ENCODE assay signal across 1 cellular context in the genomic region with DNA sequence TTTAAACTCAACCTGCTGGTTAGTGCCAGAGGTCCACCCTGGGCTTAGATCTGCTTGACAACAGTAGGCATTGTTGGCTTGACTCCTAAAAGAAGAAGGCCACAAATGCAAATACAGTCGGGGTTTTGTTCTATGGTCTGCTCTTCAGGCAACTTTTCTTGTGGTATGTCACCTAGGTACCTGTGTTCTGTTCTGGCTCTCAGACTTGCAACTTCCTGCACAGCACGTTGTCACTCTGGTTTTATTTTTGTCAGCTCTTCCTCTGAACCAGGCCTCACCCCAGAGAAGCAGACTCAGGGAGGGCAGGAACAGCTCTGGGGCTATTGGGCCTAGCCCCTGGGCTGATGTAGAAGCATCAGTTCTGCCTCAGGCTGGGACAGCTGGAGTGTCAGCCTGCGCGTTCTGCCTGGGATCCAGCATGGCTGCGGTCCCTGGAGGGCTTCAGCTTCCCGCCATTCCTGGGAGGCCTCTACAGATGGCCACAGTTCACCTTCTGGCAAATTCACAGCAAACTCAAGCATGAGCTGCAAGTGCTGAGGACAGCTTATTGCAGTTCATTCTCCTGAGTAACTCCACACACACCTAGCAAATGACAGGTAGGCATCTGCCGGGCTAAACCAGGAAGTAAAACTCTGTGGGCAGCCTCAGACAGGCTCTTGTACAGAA.
TF ChIP-seq lines count a peak whose summit lies in the region.

No MANE protein-coding gene starts in this region.

TF ChIP-seq in K562, 482 proteins besides CTCF, POLR2A, EP300 and RAD21:
- peak; percentile 37; the same call in 1 of the 2 replicates for TF ChIP-seq ZFX (CRISPR knock-in tag; IDR thresholded peaks at IDR 0.05)
- TF ChIP-seq, protein P1, sequence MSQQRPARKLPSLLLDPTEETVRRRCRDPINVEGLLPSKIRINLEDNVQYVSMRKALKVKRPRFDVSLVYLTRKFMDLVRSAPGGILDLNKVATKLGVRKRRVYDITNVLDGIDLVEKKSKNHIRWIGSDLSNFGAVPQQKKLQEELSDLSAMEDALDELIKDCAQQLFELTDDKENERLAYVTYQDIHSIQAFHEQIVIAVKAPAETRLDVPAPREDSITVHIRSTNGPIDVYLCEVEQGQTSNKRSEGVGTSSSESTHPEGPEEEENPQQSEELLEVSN (IDR thresholded peaks at IDR 0.05; ENCODE audit: borderline replicate concordance in 1 of 2, extremely low read depth in 1 of 2, insufficient read depth in 1 of 2, insufficient read length in 1 of 2, low read depth in 1 of 2, low read length in 1 of 2, poor library complexity in 1 of 2, severe bottlenecking in 1 of 2), result peak in 1 of 2 experiments; percentile 15
- TF ChIP-seq, protein P2, sequence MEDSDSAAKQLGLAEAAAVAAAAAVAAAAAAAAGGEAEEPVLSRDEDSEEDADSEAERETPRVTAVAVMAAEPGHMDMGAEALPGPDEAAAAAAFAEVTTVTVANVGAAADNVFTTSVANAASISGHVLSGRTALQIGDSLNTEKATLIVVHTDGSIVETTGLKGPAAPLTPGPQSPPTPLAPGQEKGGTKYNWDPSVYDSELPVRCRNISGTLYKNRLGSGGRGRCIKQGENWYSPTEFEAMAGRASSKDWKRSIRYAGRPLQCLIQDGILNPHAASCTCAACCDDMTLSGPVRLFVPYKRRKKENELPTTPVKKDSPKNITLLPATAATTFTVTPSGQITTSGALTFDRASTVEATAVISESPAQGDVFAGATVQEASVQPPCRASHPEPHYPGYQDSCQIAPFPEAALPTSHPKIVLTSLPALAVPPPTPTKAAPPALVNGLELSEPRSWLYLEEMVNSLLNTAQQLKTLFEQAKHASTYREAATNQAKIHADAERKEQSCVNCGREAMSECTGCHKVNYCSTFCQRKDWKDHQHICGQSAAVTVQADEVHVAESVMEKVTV (CRISPR knock-in tag; IDR thresholded peaks at IDR 0.05), result no peak
- no peak for TF ChIP-seq ZC3H11A (IDR thresholded peaks at IDR 0.05; ENCODE audit: low read depth, low read length)
